25 cellular contexts compared by ENCODE assay signal in the genomic region with DNA sequence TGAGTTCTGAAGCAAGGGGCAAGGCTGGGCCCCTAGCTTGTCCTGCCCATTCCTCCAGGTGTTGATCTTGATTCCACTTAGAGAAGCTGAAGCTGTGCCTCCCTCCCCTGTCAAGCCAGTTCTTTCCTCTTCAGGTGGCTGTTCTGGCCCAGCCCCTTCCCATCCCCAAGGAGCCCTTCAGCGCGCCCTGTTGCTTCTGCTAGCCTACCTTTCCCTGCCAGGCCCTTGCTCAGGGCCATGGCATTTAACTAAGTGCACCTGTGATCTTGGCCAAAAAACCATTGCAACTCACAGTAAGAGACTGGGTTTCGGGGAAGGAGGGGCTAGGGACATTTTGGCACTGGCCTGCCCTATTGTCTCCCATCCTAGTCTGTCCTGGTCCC. TPM values are rescaled to one million over a fixed set of nuclear protein-coding genes. Genes with fewer than 3 reads are reported as not detected.
DNase-seq lines count a peak whose midpoint lies in the region; ATAC-seq, FAIRE-seq and TF ChIP-seq lines count a peak whose summit lies in the region.
"Had no signal": no experiment of that assay in that cellular context is flagged by ENCODE, and none has a peak within 500 bp of the region (broad histone marks: within the 10 kb centered on the region; RNA-seq: fewer than 3 reads in every experiment).

No MANE protein-coding gene starts in this region.

- H3K9ac ChIP-seq in H1 (replicated peaks in 1 of 4; ENCODE audit: extremely low read depth in 1 of 4, low read depth in 3 of 4, low read length in 3 of 4) = no peak overlapping the region
- H3K9ac ChIP-seq in MM.1S (ENCODE audit: low read length) = no peak overlapping the region
- H3K9ac ChIP-seq: SK-N-SH had no signal

- no peak for FAIRE-seq in H1 (lab: Jason Lieb, UNC)
- FAIRE-seq: A549, GM12892 had no signal

- CTCF ChIA-PET in H1 (lab: Charles Lee; ENCODE audit: partially characterized antibody) = interaction anchor here (5.0 to 24.3 kb wide), 3 partner anchors 10 to 16 kb away, joined by 36 to 467 read pairs (median 42); a partner anchor contains a TSS

- H3K79me2 ChIP-seq in H1 (ENCODE audit: control insufficient read depth in 1 of 2, insufficient read depth in 2 of 2, low read length in 2 of 2) (peaks cover 11 to 24% of the 10 kb centered on the region in 2 experiments), MM.1S (ENCODE audit: low read length) (peaks cover 34% of the 10 kb centered on the region)

- H3K4me1 ChIP-seq in H1 (replicated peaks in 1 of 4; ENCODE audit: control insufficient read depth in 3 of 4, insufficient read depth in 4 of 4, low read length in 3 of 4) (peaks cover 0 to 13% (median 7%) of the 10 kb centered on the region in 4 experiments; a peak in 6 of 7 replicates), thyroid gland (peaks cover 18 to 25% of the 10 kb centered on the region in 2 donors), MM.1S (ENCODE audit: low read length) (peaks cover 3% of the 10 kb centered on the region; the same call in 1 of the 2 replicates)

- H3K4ac ChIP-seq in H1 (replicated peaks; ENCODE audit: insufficient read length, low read depth, low read length) = no peak overlapping the region

- no peak overlapping the region for H4K8ac ChIP-seq in H1 (ENCODE audit: extremely low read depth, insufficient read depth, low read length)

- peak; percentile 32 for DNase-seq in Right ventricle myocardium superior
- no peak for DNase-seq in Right ventricle myocardium inferior (ENCODE audit: missing footprints)
- peak; percentile 65 for DNase-seq in DMS79 treated with DMSO at 0.1 percent for 48 hours (lab: John Stamatoyannopoulos, UW)
- no peak for DNase-seq in H1 (ENCODE audit: low read depth in 1 of 2, low spot score in 2 of 2)
- DNase-seq in thyroid gland = peak; percentile 71 to 82
- DNase-seq in midbrain (lab: John Stamatoyannopoulos, UW) = no peak
- no peak for DNase-seq in NCI-H128 (lab: John Stamatoyannopoulos, UW; ENCODE audit: unreplicated experiment)
- no peak for DNase-seq in MM.1S
- DNase-seq: AML-193; C1 segment of cervical spinal cord; CD8-positive, alpha-beta memory T cell; DMS 273 treated with DMSO at 0.1 percent for 48 hours; DND-41; NCI-H1092; NCI-H1436; NCI-H187; NCI-H2081 treated with DMSO at 0.1 percent for 48 hours; NCI-H526; NK-92 treated with Interleukin-12 subunit alpha and Interleukin-12 subunit beta, amount 100 ng/mL, for 24 hours; PC-9; SHP77 treated with DMSO at 0.1 percent for 48 hours; SK-N-SH; SW 1271 had no signal

- no peak overlapping the region for H2BK5ac ChIP-seq in H1 (ENCODE audit: low read depth, low read length)

- H3K4me3 ChIP-seq in H1 (ENCODE audit: extremely low read depth in 1 of 4, insufficient read depth in 2 of 4, low read depth in 3 of 4, low read length in 4 of 4) (no peak overlapping the region), thyroid gland (replicated peaks in 1 of 3) (no peak overlapping the region), MM.1S (ENCODE audit: low read length) (no peak overlapping the region)
- H3K4me3 ChIP-seq: A549 had no signal

- H3K56ac ChIP-seq in H1 (replicated peaks; ENCODE audit: insufficient read length, low read depth, low read length) = no peak overlapping the region

- H2AK5ac ChIP-seq in H1 (ENCODE audit: low read depth, low read length) = no peak overlapping the region

- H3K27me3 ChIP-seq in H1 (replicated peaks in 1 of 4; ENCODE audit: control insufficient read depth in 3 of 4, extremely low read depth in 1 of 4, insufficient read depth in 3 of 4, low read length in 3 of 4) = no peaks in the 10 kb centered on the region
- H3K27me3 ChIP-seq in thyroid gland = no peaks in the 10 kb centered on the region
- H3K27me3 ChIP-seq in MM.1S (replicated peaks; ENCODE audit: insufficient read depth, low read length) = no peaks in the 10 kb centered on the region

- H2BK15ac ChIP-seq in H1 (ENCODE audit: low read length) = no peak overlapping the region

- peaks cover 0 to 5% (median 1%) of the 10 kb centered on the region in 4 experiments; a peak in 2 of 8 replicates for H3K36me3 ChIP-seq in H1 (ENCODE audit: control insufficient read depth in 2 of 4, insufficient read depth in 4 of 4, low read length in 3 of 4)
- H3K36me3 ChIP-seq in thyroid gland = no peaks in the 10 kb centered on the region
- no peaks in the 10 kb centered on the region for H3K36me3 ChIP-seq in MM.1S (replicated peaks; ENCODE audit: insufficient read depth, low read length)

- no peak overlapping the region for H3K23ac ChIP-seq in H1 (ENCODE audit: insufficient read length)

- TF ChIP-seq CTCF in H1 (IDR thresholded peaks at IDR 0.05; ENCODE audit: control extremely low read depth in 1 of 3, insufficient read depth in 1 of 3, low read depth in 1 of 3, low read length in 3 of 3) (no peak), thyroid gland (IDR thresholded peaks at IDR 0.05) (no peak), MM.1S (IDR thresholded peaks at IDR 0.05; ENCODE audit: low read length) (no peak)

- peaks cover 12% of the 10 kb centered on the region for H3K23me2 ChIP-seq in H1 (ENCODE audit: low read depth, low read length)

- H2BK120ac ChIP-seq in H1 (replicated peaks; ENCODE audit: low read depth, low read length) = no peak overlapping the region

- 0 out of 2 replicates have a peak overlapping the region, but pooled peaks have one; percentile 50 for H2BK12ac ChIP-seq in H1 (ENCODE audit: low read depth, low read length)

- no peak for ATAC-seq in Right ventricle myocardium superior (ENCODE audit: poor library complexity)
- ATAC-seq in Right ventricle myocardium inferior = no peak
- ATAC-seq: A549 had no signal

- H4K91ac ChIP-seq in H1 (replicated peaks; ENCODE audit: insufficient read length, low read length) = no peak overlapping the region

- H2AFZ ChIP-seq in H1 (ENCODE audit: low read length) (no peak overlapping the region), MM.1S (ENCODE audit: low read length) (no peak overlapping the region)
- H2AFZ ChIP-seq: PC-9 had no signal

- WGBS in H1 (ENCODE audit: extremely low coverage in 1 of 2, insufficient coverage in 1 of 2, insufficient read length in 1 of 2, insufficient replicate concordance in 2 of 2, low coverage in 1 of 2, low lambda C conversion rate in 2 of 2, missing lambda C conversion rate in 1 of 2), 2 experiments = 91% methylated on average over 3 of the region's 3 CpGs; no CpG with 5 or more reads in 1 of the 2 experiments
- 31 to 62% methylated on average over 3 of the region's 3 CpGs for WGBS in thyroid gland, 2 donors

- H3K27ac ChIP-seq in H1 (ENCODE audit: low read depth, low read length) = no peak overlapping the region
- peak overlapping the region; percentile 96 to 98 (median 96) for H3K27ac ChIP-seq in thyroid gland
- H3K27ac ChIP-seq in MM.1S (ENCODE audit: low read length) = no peak overlapping the region
- H3K27ac ChIP-seq: PC-9 had no signal

- H4K5ac ChIP-seq in H1 (ENCODE audit: insufficient read length, low read depth, low read length) = no peak overlapping the region

- no peak for TF ChIP-seq POLR2A in H1 (IDR thresholded peaks at IDR 0.05; ENCODE audit: control extremely low read depth in 1 of 2, low read depth in 2 of 2, low read length in 2 of 2)
- no peak for TF ChIP-seq POLR2A in thyroid gland (IDR thresholded peaks at IDR 0.05)

- H2BK20ac ChIP-seq in H1 (ENCODE audit: low read length) = no peak overlapping the region

- no peak for TF ChIP-seq EP300 in H1 (IDR thresholded peaks at IDR 0.05; ENCODE audit: borderline replicate concordance in 1 of 2, low read depth in 2 of 2, low read length in 2 of 2)

- no peak for TF ChIP-seq RAD21 in H1 (IDR thresholded peaks at IDR 0.05 in 1 of 2, conservative IDR thresholded peaks at IDR 0.05 in 1 of 2; ENCODE audit: low read depth in 2 of 2, low read length in 2 of 2)

- no peaks in the 10 kb centered on the region for H3K9me2 ChIP-seq in MM.1S (replicated peaks; ENCODE audit: insufficient read depth, low read length)
- H3K9me2 ChIP-seq: SK-N-SH had no signal

- peaks cover 4% of the 10 kb centered on the region; the same call in 1 of the 2 replicates for H3F3A ChIP-seq in MM.1S (ENCODE audit: insufficient read depth, low read length)

- peaks cover 7% of the 10 kb centered on the region for H3K79me1 ChIP-seq in H1 (ENCODE audit: low read depth, low read length)

- peaks cover 7 to 12% of the 10 kb centered on the region in 2 experiments for H4K20me1 ChIP-seq in H1 (replicated peaks in 1 of 2; ENCODE audit: control insufficient read depth in 1 of 2, insufficient read depth in 2 of 2, low read length in 2 of 2)
- no peaks in the 10 kb centered on the region for H4K20me1 ChIP-seq in MM.1S (ENCODE audit: insufficient read depth, low read length)

- intact Hi-C loops in Right ventricle myocardium superior (cut with DNase I) (no loop called here), Right ventricle myocardium inferior (cut with DNase I) (no loop called here), thyroid gland (cut with DNase I) (no loop called here)

- POLR2A ChIA-PET in H1 (lab: Charles Lee; ENCODE audit: partially characterized antibody) = interaction anchor here (0.6 to 38.8 kb wide), 6 partner anchors 3 to 812 kb away, joined by 3 to 1518 read pairs (median 18); a partner anchor contains a TSS

- no peak overlapping the region for H3K14ac ChIP-seq in H1 (ENCODE audit: insufficient read length)

- no peak overlapping the region for H3K18ac ChIP-seq in H1 (ENCODE audit: extremely low read depth, low read length)

- H3K9me3 ChIP-seq in H1 (ENCODE audit: insufficient read depth in 2 of 2, low read depth in 1 of 2, low read length in 1 of 2) (no peaks in the 10 kb centered on the region), thyroid gland (no peaks in the 10 kb centered on the region), MM.1S (replicated peaks; ENCODE audit: insufficient read depth, low read length) (no peaks in the 10 kb centered on the region)
- H3K9me3 ChIP-seq: A549, SK-N-SH had no signal

- H3K4me2 ChIP-seq in H1 (ENCODE audit: insufficient read depth in 1 of 2, low read depth in 2 of 2, low read length in 2 of 2) = no peak overlapping the region; a peak in 1 of 4 replicates
- H3K4me2 ChIP-seq in MM.1S (ENCODE audit: low read depth, low read length) = no peak overlapping the region
- H3K4me2 ChIP-seq: SK-N-SH had no signal

RNA-seq across cellular contexts. Expression of a gene that starts 1.9 kb away (rescaled TPM):
- total RNA-seq in Right ventricle myocardium superior (71.6 TPM), Right ventricle myocardium inferior (83.3 TPM), thyroid gland (100 to 1,000 TPM; 125 to 169 (median 149) TPM)
- total RNA-seq in H1 (2021; fragmentation: NEBNext Ultra II Directional; extraction: Animal tissue kit (Norgen Biotek cat#: 25700)) = 180 and 187 TPM in 2 replicates
- 257 and 340 TPM in 2 replicates for polyA plus RNA-seq in H1 (2011; rRNA removed)
- 262 TPM for polyA plus RNA-seq in H1 (2011; cell fraction: cytosol; rRNA removed)
- polyA plus RNA-seq in H1 (2011; cell fraction: nucleus; rRNA removed) = 878 TPM
- 176 to 244 TPM (median 215 TPM) in 4 replicates for polyA plus RNA-seq in H1 (2012, experiment 1 of 2)
- 172 TPM for polyA plus RNA-seq in H1 (2012, experiment 2 of 2)
- 84.5 TPM for polyA plus RNA-seq in H1 (2013, experiment 1 of 2)
- polyA plus RNA-seq in H1 (2013, experiment 2 of 2) = 77.8 TPM
- 252 and 296 TPM in 2 replicates for polyA minus RNA-seq in H1 (2011; rRNA and poly(A)+ RNA removed)
- 109 TPM for polyA minus RNA-seq in H1 (2011; cell fraction: cytosol; rRNA and poly(A)+ RNA removed)
- polyA minus RNA-seq in H1 (2011; cell fraction: nucleus; rRNA and poly(A)+ RNA removed) = 118 TPM

RNA-seq across cellular contexts. Expression of a gene that starts 13.1 kb away (rescaled TPM):
- total RNA-seq in Right ventricle myocardium superior (7.9 TPM), Right ventricle myocardium inferior (9.0 TPM), thyroid gland (10 to 100 TPM; 43.1 to 91.4 (median 60.0) TPM)
- 30.4 and 31.6 TPM in 2 replicates for total RNA-seq in H1 (2021; fragmentation: NEBNext Ultra II Directional; extraction: Animal tissue kit (Norgen Biotek cat#: 25700))
- 86.5 and 95.3 TPM in 2 replicates for polyA plus RNA-seq in H1 (2011; rRNA removed)
- 73.1 TPM for polyA plus RNA-seq in H1 (2011; cell fraction: cytosol; rRNA removed)
- polyA plus RNA-seq in H1 (2011; cell fraction: nucleus; rRNA removed) = 140 TPM
- polyA plus RNA-seq in H1 (2012, experiment 1 of 2) = 34.7 to 40.6 TPM (median 39.8 TPM) in 4 replicates
- 74.3 TPM for polyA plus RNA-seq in H1 (2012, experiment 2 of 2)
- polyA plus RNA-seq in H1 (2013, experiment 1 of 2) = 33.5 TPM
- polyA plus RNA-seq in H1 (2013, experiment 2 of 2) = 33.7 TPM
- polyA minus RNA-seq in H1 (2011; rRNA and poly(A)+ RNA removed) = 87.2 and 103 TPM in 2 replicates
- polyA minus RNA-seq in H1 (2011; cell fraction: cytosol; rRNA and poly(A)+ RNA removed) = 32.7 TPM
- 48.1 TPM for polyA minus RNA-seq in H1 (2011; cell fraction: nucleus; rRNA and poly(A)+ RNA removed)

RNA-seq across cellular contexts. Expression of a gene that starts 15.2 kb away (rescaled TPM):
- total RNA-seq in Right ventricle myocardium superior (25.1 TPM), Right ventricle myocardium inferior (25.5 TPM), thyroid gland (100 to 1,000 TPM in 1 of 4 donors, 10 to 100 TPM in 3; 73.5 to 117 (median 95.0) TPM)
- total RNA-seq in H1 (2021; fragmentation: NEBNext Ultra II Directional; extraction: Animal tissue kit (Norgen Biotek cat#: 25700)) = 18.6 and 19.1 TPM in 2 replicates
- 25.4 and 31.1 TPM in 2 replicates for polyA plus RNA-seq in H1 (2011; rRNA removed)
- 29.9 TPM for polyA plus RNA-seq in H1 (2011; cell fraction: cytosol; rRNA removed)
- 89.3 TPM for polyA plus RNA-seq in H1 (2011; cell fraction: nucleus; rRNA removed)
- polyA plus RNA-seq in H1 (2012, experiment 1 of 2) = 12.6 to 22.7 TPM (median 21.6 TPM) in 4 replicates
- 14.0 TPM for polyA plus RNA-seq in H1 (2012, experiment 2 of 2)
- polyA plus RNA-seq in H1 (2013, experiment 1 of 2) = 18.0 TPM
- 14.1 TPM for polyA plus RNA-seq in H1 (2013, experiment 2 of 2)
- 34.6 and 38.0 TPM in 2 replicates for polyA minus RNA-seq in H1 (2011; rRNA and poly(A)+ RNA removed)
- 24.7 TPM for polyA minus RNA-seq in H1 (2011; cell fraction: cytosol; rRNA and poly(A)+ RNA removed)
- polyA minus RNA-seq in H1 (2011; cell fraction: nucleus; rRNA and poly(A)+ RNA removed) = 72.0 TPM

RNA-seq across cellular contexts. Expression of a gene that starts 16.6 kb away (rescaled TPM):
- total RNA-seq in Right ventricle myocardium superior (165 TPM), Right ventricle myocardium inferior (157 TPM), thyroid gland (100 to 1,000 TPM; 120 to 305 (median 146) TPM)
- 26.2 and 27.8 TPM in 2 replicates for total RNA-seq in H1 (2021; fragmentation: NEBNext Ultra II Directional; extraction: Animal tissue kit (Norgen Biotek cat#: 25700))
- 45.5 and 52.1 TPM in 2 replicates for polyA plus RNA-seq in H1 (2011; rRNA removed)
- 31.7 TPM for polyA plus RNA-seq in H1 (2011; cell fraction: cytosol; rRNA removed)
- polyA plus RNA-seq in H1 (2011; cell fraction: nucleus; rRNA removed) = 38.4 TPM
- polyA plus RNA-seq in H1 (2012, experiment 1 of 2) = 10.4 to 48.0 TPM (median 37.5 TPM) in 4 replicates
- polyA plus RNA-seq in H1 (2012, experiment 2 of 2) = 25.5 TPM
- polyA plus RNA-seq in H1 (2013, experiment 1 of 2) = 38.2 TPM
- polyA plus RNA-seq in H1 (2013, experiment 2 of 2) = 40.2 TPM
- polyA minus RNA-seq in H1 (2011; rRNA and poly(A)+ RNA removed) = 15.3 and 24.4 TPM in 2 replicates
- 24.3 TPM for polyA minus RNA-seq in H1 (2011; cell fraction: cytosol; rRNA and poly(A)+ RNA removed)
- 52.4 TPM for polyA minus RNA-seq in H1 (2011; cell fraction: nucleus; rRNA and poly(A)+ RNA removed)

RNA-seq across cellular contexts. Expression of a gene that starts 23.9 kb away (rescaled TPM):
- total RNA-seq in Right ventricle myocardium superior = 58.5 TPM
- total RNA-seq in Right ventricle myocardium inferior = 64.3 TPM
- 409 and 419 TPM in 2 replicates for total RNA-seq in H1 (2021; fragmentation: NEBNext Ultra II Directional; extraction: Animal tissue kit (Norgen Biotek cat#: 25700))
- polyA plus RNA-seq in H1 (2011; rRNA removed) = 363 and 374 TPM in 2 replicates
- 511 TPM for polyA plus RNA-seq in H1 (2011; cell fraction: cytosol; rRNA removed)
- polyA plus RNA-seq in H1 (2011; cell fraction: nucleus; rRNA removed) = 1,029 TPM
- 385 to 517 TPM (median 516 TPM) in 4 replicates for polyA plus RNA-seq in H1 (2012, experiment 1 of 2)
- polyA plus RNA-seq in H1 (2012, experiment 2 of 2) = 474 TPM
- polyA plus RNA-seq in H1 (2013, experiment 1 of 2) = 339 TPM
- 323 TPM for polyA plus RNA-seq in H1 (2013, experiment 2 of 2)
- 836 and 1,078 TPM in 2 replicates for polyA minus RNA-seq in H1 (2011; rRNA and poly(A)+ RNA removed)
- 367 TPM for polyA minus RNA-seq in H1 (2011; cell fraction: cytosol; rRNA and poly(A)+ RNA removed)
- polyA minus RNA-seq in H1 (2011; cell fraction: nucleus; rRNA and poly(A)+ RNA removed) = 252 TPM
- total RNA-seq in thyroid gland = 100 to 1,000 TPM in 3 of 4 donors, 10 to 100 TPM in 1; 92.9 to 159 (median 109) TPM

Comparison
In these comparisons a context has a peak if more than half of its experiments do, and no peak if none do; other contexts are left out.
1. DNase-seq: peak in Right ventricle myocardium superior (single experiment), DMS79 treated with DMSO at 0.1 percent for 48 hours (single experiment) and thyroid gland (2 of 2); none in Right ventricle myocardium inferior (single experiment), H1 (0 of 2), midbrain (single experiment), NCI-H128 (single experiment) and MM.1S (single experiment).
2. H3K27ac ChIP-seq: peak in thyroid gland (3 of 3); none in H1 (single experiment) and MM.1S (single experiment).